In genomic region chr2:31097962-31098361, GRCh38 we compare ENCODE assay signal across 2 cellular contexts.
TF ChIP-seq lines count a peak whose summit lies in the region.

No MANE protein-coding gene starts in this region.

TF ChIP-seq in IMR-90, 13 proteins besides CTCF, POLR2A, EP300 and RAD21:
- TF ChIP-seq BHLHE40 (IDR thresholded peaks at IDR 0.05; ENCODE audit: low read depth, low read length): no peak
- TF ChIP-seq RFX5 (IDR thresholded peaks at IDR 0.05; ENCODE audit: low read depth, low read length): no peak
- TF ChIP-seq MAFK (IDR thresholded peaks at IDR 0.05; ENCODE audit: low read depth, low read length): peak; percentile 82
- TF ChIP-seq MXI1 (IDR thresholded peaks at IDR 0.05; ENCODE audit: borderline replicate concordance, low read depth, low read length): no peak

TF ChIP-seq in H1, 55 proteins besides CTCF, POLR2A, EP300 and RAD21:
- peak; percentile 58 for TF ChIP-seq MAFK (IDR thresholded peaks at IDR 0.05; ENCODE audit: low read depth, low read length)
- TF ChIP-seq CBX5 (IDR thresholded peaks at IDR 0.05; ENCODE audit: low read depth, low read length): no peak
- TF ChIP-seq HDAC6 (IDR thresholded peaks at IDR 0.05; ENCODE audit: low read depth, low read length): no peak
- no peak for TF ChIP-seq RBBP5 (IDR thresholded peaks at IDR 0.05; ENCODE audit: borderline replicate concordance, low read depth, low read length)
- TF ChIP-seq RFX5 (IDR thresholded peaks at IDR 0.05; ENCODE audit: borderline replicate concordance, low read depth, low read length): no peak
